ENCODE assay signal across 19 cellular contexts in genomic region chr7:47304727-47305719, GRCh38.
A peak's percentile ranks its signal among the peaks of the same experiment; 100 is the strongest.
DNase-seq lines count a peak whose midpoint lies in the region; ATAC-seq and TF ChIP-seq lines count a peak whose summit lies in the region.
"Had no signal": no experiment of that assay in that cellular context is flagged by ENCODE, and none has a peak within 500 bp of the region (broad histone marks: within the 10 kb centered on the region; RNA-seq: fewer than 3 reads in every experiment).

No MANE protein-coding gene starts in this region.

- TF ChIP-seq CTCF in mesothelial cell of epicardium (IDR thresholded peaks at IDR 0.05; ENCODE audit: unreplicated experiment), result no peak

- no peak overlapping the region for H3K4me3 Mint-ChIP-seq in activated CD8-positive, alpha-beta memory T cell treated with anti-CD3 and anti-CD28 coated beads, Interleukin-2, amount 10 ng/mL, durations not matched to agents 7 days and 5 days
- no peak overlapping the region for H3K4me3 Mint-ChIP-seq in dendritic cell treated with granulocyte-macrophage colony-stimulating factor and Interleukin-4, amounts not matched to agents 40 ng/mL and 50 ng/mL, for 4 days
- no peak overlapping the region for H3K4me3 Mint-ChIP-seq in mesothelial cell of epicardium
- H3K4me3 Mint-ChIP-seq in stimulated activated naive CD8-positive, alpha-beta T cell treated with anti-CD3 and anti-CD28 coated beads, Interleukin-15, Interleukin-2, amounts not matched to agents 100 ng/mL and 50 ng/mL, for 24 hours, result no peak overlapping the region

- CTCF ChIA-PET in activated CD8-positive, alpha-beta memory T cell treated with anti-CD3 and anti-CD28 coated beads, Interleukin-2, amount 10 ng/mL, durations not matched to agents 7 days and 5 days (lab: Charles Lee), result no interaction called here

- peak overlapping the region; percentile 63 for H3K27ac Mint-ChIP-seq in activated CD8-positive, alpha-beta memory T cell treated with anti-CD3 and anti-CD28 coated beads, Interleukin-2, amount 10 ng/mL, durations not matched to agents 7 days and 5 days
- H3K27ac Mint-ChIP-seq in dendritic cell treated with granulocyte-macrophage colony-stimulating factor and Interleukin-4, amounts not matched to agents 40 ng/mL and 50 ng/mL, for 4 days, result peak overlapping the region; percentile 20
- H3K27ac Mint-ChIP-seq in mesothelial cell of epicardium, result peak overlapping the region; percentile 81
- peak overlapping the region; percentile 66 for H3K27ac Mint-ChIP-seq in stimulated activated naive CD8-positive, alpha-beta T cell treated with anti-CD3 and anti-CD28 coated beads, Interleukin-15, Interleukin-2, amounts not matched to agents 100 ng/mL and 50 ng/mL, for 24 hours

- H3K4me1 Mint-ChIP-seq in activated CD8-positive, alpha-beta memory T cell treated with anti-CD3 and anti-CD28 coated beads, Interleukin-2, amount 10 ng/mL, durations not matched to agents 7 days and 5 days, result no peaks in the 10 kb centered on the region
- no peaks in the 10 kb centered on the region for H3K4me1 Mint-ChIP-seq in dendritic cell treated with granulocyte-macrophage colony-stimulating factor and Interleukin-4, amounts not matched to agents 40 ng/mL and 50 ng/mL, for 4 days (ENCODE audit: low read depth)
- H3K4me1 Mint-ChIP-seq in mesothelial cell of epicardium, result peaks cover 12% of the 10 kb centered on the region
- peaks cover 10% of the 10 kb centered on the region for H3K4me1 Mint-ChIP-seq in stimulated activated naive CD8-positive, alpha-beta T cell treated with anti-CD3 and anti-CD28 coated beads, Interleukin-15, Interleukin-2, amounts not matched to agents 100 ng/mL and 50 ng/mL, for 24 hours (ENCODE audit: low read depth)

- no peak for DNase-seq in activated CD8-positive, alpha-beta memory T cell treated with anti-CD3 and anti-CD28 coated beads, Interleukin-2, amount 10 ng/mL, durations not matched to agents 7 days and 5 days
- no peak for DNase-seq in activated CD8-positive, alpha-beta memory T cell treated with anti-CD3 and anti-CD28 coated beads, Interleukin-2, amount 50 U/mL, for 4 hours
- no peak for DNase-seq in mesothelial cell of epicardium (ENCODE audit: low spot score in 2 of 2, unreplicated experiment in 2 of 2)
- DNase-seq in RKO (ENCODE audit: low spot score), result no peak
- DNase-seq in NCI-H226, result no peak
- DNase-seq: 8988T; activated naive CD4-positive, alpha-beta T cell treated with anti-CD3 and anti-CD28 coated beads, Interleukin-2, amount 50 U/mL, for 16 hours; activated T-cell treated with anti-CD3 and anti-CD28 coated beads for 4 hours; BE2C; EL; hypothalamus; kidney; NCI-H1105 treated with DMSO at 0.1 percent for 48 hours; NCI-H524; stimulated activated CD4-positive, alpha-beta T cell treated with anti-CD3 and anti-CD28 coated beads, Interleukin-2, amount 100 ng/mL, for 24 hours; stomach had no signal

- intact Hi-C loops in dendritic cell treated with granulocyte-macrophage colony-stimulating factor and Interleukin-4, amounts not matched to agents 40 ng/mL and 50 ng/mL, for 4 days (cut with micrococcal nuclease), result no loop called here

- H3K36me3 Mint-ChIP-seq in activated CD8-positive, alpha-beta memory T cell treated with anti-CD3 and anti-CD28 coated beads, Interleukin-2, amount 10 ng/mL, durations not matched to agents 7 days and 5 days, result no peaks in the 10 kb centered on the region
- H3K36me3 Mint-ChIP-seq in dendritic cell treated with granulocyte-macrophage colony-stimulating factor and Interleukin-4, amounts not matched to agents 40 ng/mL and 50 ng/mL, for 4 days (ENCODE audit: low read depth), result peaks cover 70% of the 10 kb centered on the region
- peaks cover 57% of the 10 kb centered on the region for H3K36me3 Mint-ChIP-seq in mesothelial cell of epicardium
- H3K36me3 Mint-ChIP-seq in stimulated activated naive CD8-positive, alpha-beta T cell treated with anti-CD3 and anti-CD28 coated beads, Interleukin-15, Interleukin-2, amounts not matched to agents 100 ng/mL and 50 ng/mL, for 24 hours (ENCODE audit: low read depth), result peaks cover 4% of the 10 kb centered on the region

- no peaks in the 10 kb centered on the region for H3K27me3 Mint-ChIP-seq in activated CD8-positive, alpha-beta memory T cell treated with anti-CD3 and anti-CD28 coated beads, Interleukin-2, amount 10 ng/mL, durations not matched to agents 7 days and 5 days
- no peaks in the 10 kb centered on the region for H3K27me3 Mint-ChIP-seq in dendritic cell treated with granulocyte-macrophage colony-stimulating factor and Interleukin-4, amounts not matched to agents 40 ng/mL and 50 ng/mL, for 4 days
- H3K27me3 Mint-ChIP-seq in mesothelial cell of epicardium (ENCODE audit: low read depth), result no peaks in the 10 kb centered on the region
- no peaks in the 10 kb centered on the region for H3K27me3 Mint-ChIP-seq in stimulated activated naive CD8-positive, alpha-beta T cell treated with anti-CD3 and anti-CD28 coated beads, Interleukin-15, Interleukin-2, amounts not matched to agents 100 ng/mL and 50 ng/mL, for 24 hours

- peaks cover 5% of the 10 kb centered on the region for H3K9me3 Mint-ChIP-seq in activated CD8-positive, alpha-beta memory T cell treated with anti-CD3 and anti-CD28 coated beads, Interleukin-2, amount 10 ng/mL, durations not matched to agents 7 days and 5 days (ENCODE audit: low read depth)
- H3K9me3 Mint-ChIP-seq in dendritic cell treated with granulocyte-macrophage colony-stimulating factor and Interleukin-4, amounts not matched to agents 40 ng/mL and 50 ng/mL, for 4 days, result no peaks in the 10 kb centered on the region
- H3K9me3 Mint-ChIP-seq in mesothelial cell of epicardium, result peaks cover 15% of the 10 kb centered on the region
- H3K9me3 Mint-ChIP-seq in stimulated activated naive CD8-positive, alpha-beta T cell treated with anti-CD3 and anti-CD28 coated beads, Interleukin-15, Interleukin-2, amounts not matched to agents 100 ng/mL and 50 ng/mL, for 24 hours, result peaks cover 9% of the 10 kb centered on the region

- no peak for ATAC-seq in activated CD8-positive, alpha-beta memory T cell treated with anti-CD3 and anti-CD28 coated beads, Interleukin-2, amount 10 ng/mL, durations not matched to agents 7 days and 5 days
- ATAC-seq in HG03039 (IDR thresholded peaks at IDR 0.05; ENCODE audit: unreplicated experiment), result no peak

Comparison
In these comparisons a context has a peak if more than half of its experiments do, and no peak if none do; other contexts are left out.
1. H3K27ac Mint-ChIP-seq: peak in every context shown above with its lines; median percentile 81 in mesothelial cell of epicardium; 66 in stimulated activated naive CD8-positive, alpha-beta T cell treated with anti-CD3 and anti-CD28 coated beads, Interleukin-15, Interleukin-2, amounts not matched to agents 100 ng/mL and 50 ng/mL, for 24 hours; 63 in activated CD8-positive, alpha-beta memory T cell treated with anti-CD3 and anti-CD28 coated beads, Interleukin-2, amount 10 ng/mL, durations not matched to agents 7 days and 5 days; 20 in dendritic cell treated with granulocyte-macrophage colony-stimulating factor and Interleukin-4, amounts not matched to agents 40 ng/mL and 50 ng/mL, for 4 days.